1 cellular context compared by ENCODE assay signal in the genomic region with DNA sequence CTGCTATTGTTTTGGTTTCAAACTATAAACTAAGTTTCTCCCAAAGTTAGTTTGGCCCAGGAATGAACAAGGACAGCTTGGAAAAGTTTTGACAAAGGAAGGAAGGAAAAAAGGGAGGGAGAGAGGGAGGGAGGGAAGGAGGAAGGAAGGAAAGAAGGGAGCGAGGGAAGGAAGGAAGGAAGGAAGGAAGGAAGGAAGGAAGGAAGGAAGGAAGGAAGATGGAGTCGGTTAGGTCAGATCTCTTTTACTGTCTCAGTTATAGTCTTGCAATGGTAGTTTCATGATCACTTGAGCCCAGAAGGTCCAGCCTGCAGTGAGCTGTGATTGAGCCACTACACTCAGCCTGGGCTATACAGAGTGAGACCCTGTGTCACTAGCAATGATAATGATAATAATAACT.
TF ChIP-seq lines count a peak whose summit lies in the region.

No MANE protein-coding gene starts in this region.

TF ChIP-seq in endothelial cell of umbilical vein, 7 proteins besides CTCF, POLR2A, EP300 and RAD21:
- TF ChIP-seq FOS (IDR thresholded peaks at IDR 0.05; ENCODE audit: borderline replicate concordance, insufficient read depth, low read length) (no peak), JUN (IDR thresholded peaks at IDR 0.05; ENCODE audit: borderline replicate concordance, insufficient read depth, insufficient read length, low read depth) (no peak), EZH2 (IDR thresholded peaks at IDR 0.05; ENCODE audit: borderline replicate concordance, low read depth, low read length, severe bottlenecking) (no peak), GATA2 (IDR thresholded peaks at IDR 0.05; ENCODE audit: insufficient read depth, insufficient read length, low read depth, low read length) (no peak), POLR2AphosphoS5 (IDR thresholded peaks at IDR 0.05; ENCODE audit: insufficient read depth, low read depth, low read length) (no peak), MYC (IDR thresholded peaks at IDR 0.05; ENCODE audit: low read depth, low read length) (no peak)
- TF ChIP-seq, protein P1, sequence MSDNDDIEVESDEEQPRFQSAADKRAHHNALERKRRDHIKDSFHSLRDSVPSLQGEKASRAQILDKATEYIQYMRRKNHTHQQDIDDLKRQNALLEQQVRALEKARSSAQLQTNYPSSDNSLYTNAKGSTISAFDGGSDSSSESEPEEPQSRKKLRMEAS (IDR thresholded peaks at IDR 0.05; ENCODE audit: insufficient read depth, insufficient read length), result no peak
